Comparison of ENCODE assay signal across 1 cellular context in the genomic region with DNA sequence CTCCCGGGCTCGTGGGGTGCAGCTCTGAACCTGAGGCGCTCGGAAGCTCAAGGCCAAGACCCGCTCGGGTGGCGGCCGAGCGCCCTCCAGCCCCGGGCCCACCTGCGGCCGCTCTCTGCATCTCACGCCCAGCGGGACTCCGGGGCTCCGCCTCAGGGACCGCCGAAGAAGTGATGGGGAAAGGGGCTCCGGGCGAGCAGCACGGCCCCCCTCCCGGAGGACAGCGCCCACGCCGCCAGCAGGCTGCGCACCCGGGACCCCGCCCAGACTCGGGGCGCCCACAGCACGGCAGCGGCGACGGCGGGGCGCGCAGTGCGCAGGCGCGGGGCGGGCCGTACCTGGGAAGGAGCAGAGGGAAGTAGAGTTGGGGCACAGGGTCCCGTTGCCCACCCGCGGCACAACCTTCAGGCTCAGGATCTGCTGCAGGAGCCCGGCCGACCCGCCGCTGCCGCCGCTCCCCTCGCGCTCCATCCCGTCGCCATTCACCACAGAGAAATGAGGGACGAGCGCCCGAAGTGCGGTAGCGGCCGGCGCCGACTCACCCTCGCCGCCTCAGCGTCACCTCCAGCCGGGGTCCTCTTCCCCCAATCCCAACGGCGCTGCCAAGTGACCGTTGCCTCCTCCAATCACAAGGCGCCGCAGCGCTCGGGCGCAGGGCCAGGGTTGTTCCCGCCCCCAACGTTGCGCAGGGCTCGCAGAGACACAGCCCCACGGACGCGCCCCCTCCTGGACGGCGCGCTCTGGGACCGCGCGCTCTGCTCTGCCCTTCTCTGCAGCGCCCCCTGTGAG.
TF ChIP-seq lines count a peak whose summit lies in the region.

A gene with protein sequence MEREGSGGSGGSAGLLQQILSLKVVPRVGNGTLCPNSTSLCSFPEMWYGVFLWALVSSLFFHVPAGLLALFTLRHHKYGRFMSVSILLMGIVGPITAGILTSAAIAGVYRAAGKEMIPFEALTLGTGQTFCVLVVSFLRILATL (minus strand): TSS at position 560 of the 789 bp plus-strand sequence. CDS start 89 bp downstream, at position 471.

TF ChIP-seq in GM23338, 12 proteins besides CTCF, POLR2A, EP300 and RAD21:
- no peak for TF ChIP-seq EZH2 (IDR thresholded peaks at IDR 0.05; ENCODE audit: low read depth, unreplicated experiment)
- TF ChIP-seq, protein P1, sequence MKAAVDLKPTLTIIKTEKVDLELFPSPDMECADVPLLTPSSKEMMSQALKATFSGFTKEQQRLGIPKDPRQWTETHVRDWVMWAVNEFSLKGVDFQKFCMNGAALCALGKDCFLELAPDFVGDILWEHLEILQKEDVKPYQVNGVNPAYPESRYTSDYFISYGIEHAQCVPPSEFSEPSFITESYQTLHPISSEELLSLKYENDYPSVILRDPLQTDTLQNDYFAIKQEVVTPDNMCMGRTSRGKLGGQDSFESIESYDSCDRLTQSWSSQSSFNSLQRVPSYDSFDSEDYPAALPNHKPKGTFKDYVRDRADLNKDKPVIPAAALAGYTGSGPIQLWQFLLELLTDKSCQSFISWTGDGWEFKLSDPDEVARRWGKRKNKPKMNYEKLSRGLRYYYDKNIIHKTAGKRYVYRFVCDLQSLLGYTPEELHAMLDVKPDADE (IDR thresholded peaks at IDR 0.05): peak; percentile 66
- TF ChIP-seq POLR2AphosphoS5 (IDR thresholded peaks at IDR 0.05; ENCODE audit: low read depth): peak; percentile 94
- TF ChIP-seq CREB1 (CRISPR knock-in tag; IDR thresholded peaks at IDR 0.05; ENCODE audit: low read depth): peak; percentile 86
